ENCODE assay signal across 8 cellular contexts in genomic region chr13:97221491-97221890, GRCh38. TPM values are rescaled to one million over a fixed set of nuclear protein-coding genes. Genes with fewer than 3 reads are reported as not detected.
DNase-seq lines count a peak whose midpoint lies in the region; ATAC-seq and TF ChIP-seq lines count a peak whose summit lies in the region.

No MANE protein-coding gene starts in this region.

- H3K27ac Mint-ChIP-seq in central memory CD8-positive, alpha-beta T cell (ENCODE audit: low read depth) = peak overlapping the region; percentile 99
- H3K27ac Mint-ChIP-seq in naive thymus-derived CD8-positive, alpha-beta T cell = peak overlapping the region; percentile 44 to 98 (median 94)
- no peak overlapping the region for H3K27ac Mint-ChIP-seq in stimulated activated naive B cell treated with anti-CD40 and anti-IgM and Interleukin-4, amounts not matched to agents 10 μg/mL and 1 μg/mL and 100 μg/mL, for 72 hours
- H3K27ac Mint-ChIP-seq in glutamatergic neuron (ENCODE audit: unreplicated experiment) = no peak overlapping the region

- H3K36me3 ChIP-seq in right atrium auricular region = no peaks in the 10 kb centered on the region

- DNase-seq in right atrium auricular region (ENCODE audit: low spot score) = no peak
- DNase-seq in left cardiac atrium = no peak
- no peak for DNase-seq in central memory CD8-positive, alpha-beta T cell (ENCODE audit: low spot score in 2 of 2)
- DNase-seq in naive thymus-derived CD8-positive, alpha-beta T cell = no peak
- no peak for DNase-seq in stimulated activated naive B cell treated with anti-CD40 and anti-IgM and Interleukin-4, amounts not matched to agents 10 μg/mL and 1 μg/mL and 100 μg/mL, for 72 hours
- no peak for DNase-seq in glutamatergic neuron
- no peak for DNase-seq in RKO (ENCODE audit: low spot score)
- no peak for DNase-seq in NCI-H226

- H3K27me3 Mint-ChIP-seq in central memory CD8-positive, alpha-beta T cell = no peaks in the 10 kb centered on the region
- H3K27me3 Mint-ChIP-seq in naive thymus-derived CD8-positive, alpha-beta T cell = no peaks in the 10 kb centered on the region
- H3K27me3 Mint-ChIP-seq in stimulated activated naive B cell treated with anti-CD40 and anti-IgM and Interleukin-4, amounts not matched to agents 10 μg/mL and 1 μg/mL and 100 μg/mL, for 72 hours = no peaks in the 10 kb centered on the region
- H3K27me3 Mint-ChIP-seq in glutamatergic neuron (ENCODE audit: unreplicated experiment) = peaks cover 8% of the 10 kb centered on the region

- H3K9me3 ChIP-seq in right atrium auricular region = no peaks in the 10 kb centered on the region

- no peak for ATAC-seq in left cardiac atrium
- no peak for ATAC-seq in central memory CD8-positive, alpha-beta T cell (replicated peaks; ENCODE audit: extremely low read depth, poor library complexity, severe bottlenecking)
- ATAC-seq in naive thymus-derived CD8-positive, alpha-beta T cell = no peak
- ATAC-seq in stimulated activated naive B cell treated with anti-CD40 and anti-IgM and Interleukin-4, amounts not matched to agents 10 μg/mL and 1 μg/mL and 100 μg/mL, for 72 hours (replicated peaks) = no peak

- peaks cover 25% of the 10 kb centered on the region for H3K4me1 Mint-ChIP-seq in central memory CD8-positive, alpha-beta T cell
- peaks cover 24 to 45% (median 39%) of the 10 kb centered on the region in 4 donors for H3K4me1 Mint-ChIP-seq in naive thymus-derived CD8-positive, alpha-beta T cell
- peaks cover 20 to 26% of the 10 kb centered on the region in 2 donors for H3K4me1 Mint-ChIP-seq in stimulated activated naive B cell treated with anti-CD40 and anti-IgM and Interleukin-4, amounts not matched to agents 10 μg/mL and 1 μg/mL and 100 μg/mL, for 72 hours
- peaks cover 46% of the 10 kb centered on the region for H3K4me1 Mint-ChIP-seq in glutamatergic neuron (ENCODE audit: low read depth, unreplicated experiment)

- POLR2A ChIA-PET in naive thymus-derived CD8-positive, alpha-beta T cell (lab: Charles Lee) = interaction anchor here (1.0 to 3.1 kb wide), 4 partner anchors 9 to 212 kb away, joined by 3 to 20 read pairs (median 4); partner anchors contain the start of gene RAP2A

- peaks cover 0 to 26% of the 10 kb centered on the region in 2 donors for H3K4me1 ChIP-seq in right atrium auricular region

- no peak overlapping the region for H3K4me3 Mint-ChIP-seq in central memory CD8-positive, alpha-beta T cell
- peak overlapping the region in 5 of 10 donors; percentile 88 to 98 (median 96) for H3K4me3 Mint-ChIP-seq in naive thymus-derived CD8-positive, alpha-beta T cell
- H3K4me3 Mint-ChIP-seq in stimulated activated naive B cell treated with anti-CD40 and anti-IgM and Interleukin-4, amounts not matched to agents 10 μg/mL and 1 μg/mL and 100 μg/mL, for 72 hours = peak overlapping the region in 1 of 2 donors; percentile 97
- no peak overlapping the region for H3K4me3 Mint-ChIP-seq in glutamatergic neuron (ENCODE audit: unreplicated experiment)

- peak overlapping the region; percentile 60 to 67 for H3K4me3 ChIP-seq in right atrium auricular region

- peaks cover 14% of the 10 kb centered on the region for H3K36me3 Mint-ChIP-seq in central memory CD8-positive, alpha-beta T cell (ENCODE audit: insufficient read depth)
- H3K36me3 Mint-ChIP-seq in naive thymus-derived CD8-positive, alpha-beta T cell = no peaks in the 10 kb centered on the region
- no peaks in the 10 kb centered on the region for H3K36me3 Mint-ChIP-seq in stimulated activated naive B cell treated with anti-CD40 and anti-IgM and Interleukin-4, amounts not matched to agents 10 μg/mL and 1 μg/mL and 100 μg/mL, for 72 hours
- H3K36me3 Mint-ChIP-seq in glutamatergic neuron (ENCODE audit: unreplicated experiment) = no peaks in the 10 kb centered on the region

- peak overlapping the region; percentile 91 for H3K27ac ChIP-seq in right atrium auricular region

- no peaks in the 10 kb centered on the region for H3K27me3 ChIP-seq in right atrium auricular region

- TF ChIP-seq CTCF in right atrium auricular region (IDR thresholded peaks at IDR 0.05) (no peak), glutamatergic neuron (IDR thresholded peaks at IDR 0.05; ENCODE audit: partially characterized antibody, unreplicated experiment) (no peak)

- intact Hi-C loops in left cardiac atrium (cut with DNase I) = loop anchor here (5.0 to 10.0 kb wide), 3 partner anchors 121 to 213 kb away; partner anchors contain the start of gene RAP2A (in 1 of the 2)

- H3K9me3 Mint-ChIP-seq in central memory CD8-positive, alpha-beta T cell = no peaks in the 10 kb centered on the region
- H3K9me3 Mint-ChIP-seq in naive thymus-derived CD8-positive, alpha-beta T cell = no peaks in the 10 kb centered on the region
- H3K9me3 Mint-ChIP-seq in stimulated activated naive B cell treated with anti-CD40 and anti-IgM and Interleukin-4, amounts not matched to agents 10 μg/mL and 1 μg/mL and 100 μg/mL, for 72 hours = no peaks in the 10 kb centered on the region
- H3K9me3 Mint-ChIP-seq in glutamatergic neuron (ENCODE audit: unreplicated experiment) = peaks cover 11% of the 10 kb centered on the region

RNA-seq across cellular contexts. Expression of gene MBNL2, which starts 0.6 kb away (rescaled TPM):
- total RNA-seq in right atrium auricular region (10 to 100 TPM; 62.0 to 81.6 TPM), left cardiac atrium (10 to 100 TPM; 52.0 to 60.3 TPM), glutamatergic neuron (ENCODE audit: unreplicated experiment) (12.4 TPM)
- total RNA-seq in naive thymus-derived CD8-positive, alpha-beta T cell = 10 to 100 TPM; 31.8 to 35.4 TPM
- polyA plus RNA-seq in naive thymus-derived CD8-positive, alpha-beta T cell = 10 to 100 TPM; 12.2 to 14.5 (median 14.5) TPM

Comparison
In these comparisons a context has a peak if more than half of its experiments do, and no peak if none do; other contexts are left out.
1. H3K27ac Mint-ChIP-seq: peak in central memory CD8-positive, alpha-beta T cell (single experiment) and naive thymus-derived CD8-positive, alpha-beta T cell (10 of 10); none in stimulated activated naive B cell treated with anti-CD40 and anti-IgM and Interleukin-4, amounts not matched to agents 10 μg/mL and 1 μg/mL and 100 μg/mL, for 72 hours (single experiment) and glutamatergic neuron (single experiment).